8 cellular contexts compared by ENCODE assay signal in the genomic region with DNA sequence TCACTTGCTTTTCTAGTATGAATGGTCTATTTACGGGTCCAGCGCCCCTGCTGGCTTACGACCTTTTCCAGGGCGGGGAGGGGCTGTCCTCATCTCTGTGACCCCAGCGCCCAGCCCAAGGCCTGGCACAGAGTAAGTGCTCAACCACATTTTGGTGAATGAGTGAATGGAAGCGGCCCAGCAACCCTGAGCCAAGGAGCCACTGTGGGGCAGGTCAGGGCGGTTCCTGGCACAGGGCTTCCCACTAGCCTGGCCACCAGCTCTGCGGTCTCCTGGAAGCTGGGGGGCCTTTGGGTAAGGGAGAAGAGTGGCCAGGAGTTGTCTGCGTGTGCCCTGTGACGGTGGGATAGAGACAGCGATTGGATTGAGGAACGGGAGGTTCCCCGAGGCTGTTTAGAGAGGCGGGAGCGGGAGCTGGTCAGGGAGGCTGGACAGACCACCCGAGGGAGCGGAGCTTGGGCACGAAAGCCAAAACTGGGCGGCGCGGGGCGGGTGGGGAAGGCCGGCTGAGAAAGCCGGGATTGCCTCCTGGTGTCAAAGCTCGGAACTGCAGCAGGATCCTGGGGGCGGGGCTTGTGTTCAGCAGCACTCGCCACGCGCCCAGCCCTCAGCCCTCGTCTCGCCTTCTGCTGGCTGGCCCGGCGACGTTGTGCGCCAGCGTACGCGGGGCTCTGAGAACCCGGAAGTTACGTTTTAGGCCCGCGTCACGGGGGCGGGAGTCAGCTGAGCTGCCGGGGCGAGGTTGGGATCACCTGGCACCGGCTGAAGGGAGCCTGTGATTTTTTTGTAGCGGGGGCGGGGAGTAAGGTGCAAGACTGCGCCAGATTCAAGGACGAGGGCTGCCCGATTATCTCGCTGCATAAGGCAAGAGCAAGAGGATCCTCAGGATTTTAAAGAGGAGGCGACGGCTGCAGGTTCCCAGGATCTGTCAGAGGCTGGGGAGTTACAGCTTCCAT.
DNase-seq lines count a peak whose midpoint lies in the region; ATAC-seq, FAIRE-seq and TF ChIP-seq lines count a peak whose summit lies in the region.

A gene with protein sequence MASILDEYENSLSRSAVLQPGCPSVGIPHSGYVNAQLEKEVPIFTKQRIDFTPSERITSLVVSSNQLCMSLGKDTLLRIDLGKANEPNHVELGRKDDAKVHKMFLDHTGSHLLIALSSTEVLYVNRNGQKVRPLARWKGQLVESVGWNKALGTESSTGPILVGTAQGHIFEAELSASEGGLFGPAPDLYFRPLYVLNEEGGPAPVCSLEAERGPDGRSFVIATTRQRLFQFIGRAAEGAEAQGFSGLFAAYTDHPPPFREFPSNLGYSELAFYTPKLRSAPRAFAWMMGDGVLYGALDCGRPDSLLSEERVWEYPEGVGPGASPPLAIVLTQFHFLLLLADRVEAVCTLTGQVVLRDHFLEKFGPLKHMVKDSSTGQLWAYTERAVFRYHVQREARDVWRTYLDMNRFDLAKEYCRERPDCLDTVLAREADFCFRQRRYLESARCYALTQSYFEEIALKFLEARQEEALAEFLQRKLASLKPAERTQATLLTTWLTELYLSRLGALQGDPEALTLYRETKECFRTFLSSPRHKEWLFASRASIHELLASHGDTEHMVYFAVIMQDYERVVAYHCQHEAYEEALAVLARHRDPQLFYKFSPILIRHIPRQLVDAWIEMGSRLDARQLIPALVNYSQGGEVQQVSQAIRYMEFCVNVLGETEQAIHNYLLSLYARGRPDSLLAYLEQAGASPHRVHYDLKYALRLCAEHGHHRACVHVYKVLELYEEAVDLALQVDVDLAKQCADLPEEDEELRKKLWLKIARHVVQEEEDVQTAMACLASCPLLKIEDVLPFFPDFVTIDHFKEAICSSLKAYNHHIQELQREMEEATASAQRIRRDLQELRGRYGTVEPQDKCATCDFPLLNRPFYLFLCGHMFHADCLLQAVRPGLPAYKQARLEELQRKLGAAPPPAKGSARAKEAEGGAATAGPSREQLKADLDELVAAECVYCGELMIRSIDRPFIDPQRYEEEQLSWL (plus strand): TSS at position 718 of the 956 bp plus-strand sequence. CDS start 319 bp downstream, outside the sequence.

- H3K79me2 ChIP-seq in OCI-LY1 (ENCODE audit: insufficient read depth, low read length) = no peaks in the 10 kb centered on the region

- peak within 1 kb of the TSS; percentile 81 for H3K4me3 ChIP-seq in OCI-LY1 (ENCODE audit: low read depth, low read length, poor library complexity, severe bottlenecking)

- DNase-seq in DMS 273 treated with DMSO at 0.1 percent for 48 hours (lab: John Stamatoyannopoulos, UW) (peak; percentile 79), HuH-7 (ENCODE audit: low spot score) (peak; percentile 81), middle frontal gyrus (ENCODE audit: extremely low spot score, low spot score) (peak; percentile 98)
- DNase-seq in activated CD8-positive, alpha-beta memory T cell treated with anti-CD3 and anti-CD28 coated beads, Interleukin-2, amount 50 U/mL, for 4 hours = peak; percentile 99
- DNase-seq in stimulated activated CD8-positive, alpha-beta memory T cell treated with anti-CD3 and anti-CD28 coated beads, Interleukin-2, amount 100 ng/mL, for 48 hours (ENCODE audit: low read depth in 2 of 2) = peak; percentile 97 to 100

- peaks cover 17% of the 10 kb centered on the region for H3K4me1 ChIP-seq in OCI-LY1 (ENCODE audit: insufficient read depth, low read length, severe bottlenecking)

- peak; percentile 73 for TF ChIP-seq CTCF in OCI-LY1 (IDR thresholded peaks at IDR 0.05; ENCODE audit: low read length)

- H3K9me3 ChIP-seq in OCI-LY1 (ENCODE audit: low read length) = no peaks in the 10 kb centered on the region

- H3K9ac ChIP-seq in OCI-LY1 (ENCODE audit: low read length) = peak within 1 kb of the TSS; percentile 84

- no peak within 1 kb of the TSS for H3K27ac ChIP-seq in OCI-LY1 (ENCODE audit: low read depth, low read length, poor library complexity, severe bottlenecking)

- peak; percentile 81 for ATAC-seq in GM21515 (IDR thresholded peaks at IDR 0.05; ENCODE audit: unreplicated experiment)

- H3F3A ChIP-seq in OCI-LY1 (ENCODE audit: insufficient read depth, low read length) = no peaks in the 10 kb centered on the region

- peak; percentile 89 for FAIRE-seq in endometrium (lab: Jason Lieb, UNC)

- peaks cover 24% of the 10 kb centered on the region; the same call in 1 of the 2 replicates for H3K36me3 ChIP-seq in OCI-LY1 (ENCODE audit: insufficient read depth, low read length)

- H3K4me2 ChIP-seq in OCI-LY1 (ENCODE audit: low read length) = peak within 1 kb of the TSS; percentile 87

- H2AFZ ChIP-seq in OCI-LY1 (ENCODE audit: low read length) = no peak within 1 kb of the TSS

- H3K9me2 ChIP-seq in OCI-LY1 (ENCODE audit: low read depth, low read length) = no peaks in the 10 kb centered on the region

- H4K20me1 ChIP-seq in OCI-LY1 (ENCODE audit: insufficient read depth, low read length) = no peaks in the 10 kb centered on the region

- H3K27me3 ChIP-seq in OCI-LY1 (ENCODE audit: insufficient read depth, low read length) = no peaks in the 10 kb centered on the region; the same call in 1 of the 2 replicates
